Comparison of ENCODE assay signal across 8 cellular contexts in genomic region chr18:63098014-63098981, GRCh38.
A peak's percentile ranks its signal among the peaks of the same experiment; 100 is the strongest.
DNase-seq lines count a peak whose midpoint lies in the region; ATAC-seq and TF ChIP-seq lines count a peak whose summit lies in the region.

No MANE protein-coding gene starts in this region.

- TF ChIP-seq CTCF in right atrium auricular region (IDR thresholded peaks at IDR 0.05), result no peak

- no peak overlapping the region for H3K27ac Mint-ChIP-seq in activated CD4-positive, alpha-beta memory T cell treated with anti-CD3 and anti-CD28 coated beads for 36 hours
- H3K27ac Mint-ChIP-seq in stimulated activated naive CD8-positive, alpha-beta T cell treated with anti-CD3 and anti-CD28 coated beads, Interleukin-15, amount 100 ng/mL, for 72 hours, result peak overlapping the region; percentile 10 to 61

- ATAC-seq in HG03135 (IDR thresholded peaks at IDR 0.05; ENCODE audit: unreplicated experiment), result peak; percentile 56
- ATAC-seq in stimulated activated naive CD8-positive, alpha-beta T cell treated with anti-CD3 and anti-CD28 coated beads, Interleukin-15, amount 100 ng/mL, for 72 hours, result peak; percentile 90

- H3K27me3 Mint-ChIP-seq in activated CD4-positive, alpha-beta memory T cell treated with anti-CD3 and anti-CD28 coated beads for 36 hours, result peaks cover 5% of the 10 kb centered on the region
- peaks cover 8% of the 10 kb centered on the region for H3K27me3 Mint-ChIP-seq in stimulated activated naive CD8-positive, alpha-beta T cell treated with anti-CD3 and anti-CD28 coated beads, Interleukin-15, amount 100 ng/mL, for 72 hours

- no peaks in the 10 kb centered on the region for H3K9me3 Mint-ChIP-seq in activated CD4-positive, alpha-beta memory T cell treated with anti-CD3 and anti-CD28 coated beads for 36 hours
- H3K9me3 Mint-ChIP-seq in stimulated activated naive CD8-positive, alpha-beta T cell treated with anti-CD3 and anti-CD28 coated beads, Interleukin-15, amount 100 ng/mL, for 72 hours, result peaks cover 5 to 6% of the 10 kb centered on the region in 2 donors

- H3K36me3 ChIP-seq in right atrium auricular region, result no peaks in the 10 kb centered on the region

- no peaks in the 10 kb centered on the region for H3K27me3 ChIP-seq in right atrium auricular region

- H3K36me3 Mint-ChIP-seq in activated CD4-positive, alpha-beta memory T cell treated with anti-CD3 and anti-CD28 coated beads for 36 hours, result no peaks in the 10 kb centered on the region

- CTCF ChIA-PET in activated CD4-positive, alpha-beta memory T cell treated with anti-CD3 and anti-CD28 coated beads for 36 hours (lab: Charles Lee), result interaction anchor here (0.6 to 1.5 kb wide), 2 partner anchors 9 to 81 kb away, joined by 3 read pairs; no protein-coding TSS in a partner anchor

- DNase-seq in activated gamma-delta T cell treated with Interleukin-2 at 50 U/mL for 16 hours, result peak; percentile 47
- no peak for DNase-seq in activated gamma-delta T cell (lab: John Stamatoyannopoulos, UW)
- DNase-seq in activated CD4-positive, alpha-beta memory T cell treated with anti-CD3 and anti-CD28 coated beads for 36 hours, result peak; percentile 71
- DNase-seq in stimulated activated naive CD8-positive, alpha-beta T cell treated with anti-CD3 and anti-CD28 coated beads, Interleukin-15, amount 100 ng/mL, for 72 hours, result peak; percentile 51 to 76
- no peak for DNase-seq in NCI-H2171 (lab: John Stamatoyannopoulos, UW)
- DNase-seq in right atrium auricular region (ENCODE audit: low spot score), result no peak
- DNase-seq in inferior parietal cortex (ENCODE audit: extremely low spot score), result no peak

- intact Hi-C loops in activated CD4-positive, alpha-beta memory T cell treated with anti-CD3 and anti-CD28 coated beads for 36 hours (cut with micrococcal nuclease), result no loop called here

- no peak overlapping the region for H3K4me3 ChIP-seq in right atrium auricular region

- H3K4me3 Mint-ChIP-seq in activated CD4-positive, alpha-beta memory T cell treated with anti-CD3 and anti-CD28 coated beads for 36 hours, result no peak overlapping the region
- H3K4me3 Mint-ChIP-seq in stimulated activated naive CD8-positive, alpha-beta T cell treated with anti-CD3 and anti-CD28 coated beads, Interleukin-15, amount 100 ng/mL, for 72 hours, result peak overlapping the region; percentile 60 to 72

- H3K4me1 Mint-ChIP-seq in activated CD4-positive, alpha-beta memory T cell treated with anti-CD3 and anti-CD28 coated beads for 36 hours (ENCODE audit: low read depth), result peaks cover 42% of the 10 kb centered on the region
- peaks cover 60% of the 10 kb centered on the region for H3K4me1 Mint-ChIP-seq in stimulated activated naive CD8-positive, alpha-beta T cell treated with anti-CD3 and anti-CD28 coated beads, Interleukin-15, amount 100 ng/mL, for 72 hours

- H3K9me3 ChIP-seq in right atrium auricular region, result no peaks in the 10 kb centered on the region

- peaks cover 0 to 29% of the 10 kb centered on the region in 2 donors for H3K4me1 ChIP-seq in right atrium auricular region

- H3K27ac ChIP-seq in right atrium auricular region, result no peak overlapping the region

- POLR2A ChIA-PET in activated CD4-positive, alpha-beta memory T cell treated with anti-CD3 and anti-CD28 coated beads for 36 hours (lab: Charles Lee), result no interaction called here

Comparison
In these comparisons a context has a peak if more than half of its experiments do, and no peak if none do; other contexts are left out.
1. DNase-seq: peak in activated gamma-delta T cell treated with Interleukin-2 at 50 U/mL for 16 hours (single experiment), activated CD4-positive, alpha-beta memory T cell treated with anti-CD3 and anti-CD28 coated beads for 36 hours (single experiment) and stimulated activated naive CD8-positive, alpha-beta T cell treated with anti-CD3 and anti-CD28 coated beads, Interleukin-15, amount 100 ng/mL, for 72 hours (2 of 2); none in activated gamma-delta T cell (single experiment), NCI-H2171 (single experiment), right atrium auricular region (single experiment) and inferior parietal cortex (single experiment).